11 cellular contexts compared by ENCODE assay signal in the genomic region with DNA sequence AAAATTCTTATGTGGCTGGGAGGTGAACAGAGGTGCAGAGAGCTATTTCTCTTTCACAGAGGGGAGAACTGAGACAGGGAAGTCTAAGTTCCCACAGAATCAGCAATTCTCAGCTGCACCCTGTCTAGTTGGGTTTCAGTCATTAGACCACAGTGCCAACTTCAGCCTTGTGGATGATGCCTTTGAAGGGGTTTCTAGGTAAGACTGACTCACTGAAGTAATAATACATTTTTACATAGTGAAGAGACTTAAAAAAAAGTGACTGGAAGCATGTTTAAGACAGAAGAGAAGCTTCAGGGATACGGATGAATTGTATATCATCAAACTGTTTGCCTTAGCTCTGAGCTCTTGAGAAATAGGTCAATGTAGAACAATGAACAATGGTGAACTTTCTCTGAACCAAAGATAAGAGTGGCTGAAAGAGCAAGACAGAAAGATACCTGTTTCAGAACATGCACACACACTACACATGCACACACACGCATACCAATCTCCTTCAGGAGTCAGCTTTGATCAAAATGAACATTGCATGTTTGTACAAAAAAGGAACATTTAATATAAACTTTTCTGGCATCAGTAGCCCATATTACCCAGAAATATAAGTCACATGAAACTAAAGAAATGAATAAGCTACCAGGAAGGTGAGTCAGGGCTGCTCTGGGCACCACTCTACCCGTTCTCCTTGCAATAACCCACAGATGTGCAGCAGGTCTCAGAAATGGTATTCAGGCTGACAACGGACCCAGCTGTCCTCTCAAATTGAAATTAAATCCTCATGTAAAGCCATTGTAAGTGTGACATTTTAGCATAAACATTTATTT. TPM values are rescaled to one million over a fixed set of nuclear protein-coding genes. Genes with fewer than 3 reads are reported as not detected.
DNase-seq lines count a peak whose midpoint lies in the region; ATAC-seq, FAIRE-seq and TF ChIP-seq lines count a peak whose summit lies in the region.
"Had no signal": no experiment of that assay in that cellular context is flagged by ENCODE, and none has a peak within 500 bp of the region (broad histone marks: within the 10 kb centered on the region; RNA-seq: fewer than 3 reads in every experiment).

No MANE protein-coding gene starts in this region.

- no peaks in the 10 kb centered on the region for H3K9me2 ChIP-seq in SK-N-SH

- ATAC-seq in HG03342 (IDR thresholded peaks at IDR 0.05; ENCODE audit: unreplicated experiment) (peak; percentile 55), Right ventricle myocardium superior (ENCODE audit: poor library complexity) (no peak)
- peak; percentile 48 for ATAC-seq in naive thymus-derived CD4-positive, alpha-beta T cell

- POLR2A ChIA-PET in naive thymus-derived CD4-positive, alpha-beta T cell (lab: Charles Lee), result interaction anchor here (0.5 to 1.7 kb wide), 3 partner anchors 20 to 738 kb away, joined by 3 to 7 read pairs (median 3); no protein-coding TSS in a partner anchor
- POLR2A ChIA-PET in SK-N-SH (lab: Yijun Ruan, JAX), result no interaction called here

- H3K27me3 Mint-ChIP-seq in activated naive CD8-positive, alpha-beta T cell, result no peaks in the 10 kb centered on the region
- no peaks in the 10 kb centered on the region for H3K27me3 Mint-ChIP-seq in naive thymus-derived CD4-positive, alpha-beta T cell

- H3K27ac ChIP-seq in naive thymus-derived CD4-positive, alpha-beta T cell (ENCODE audit: low read depth, low read length), result no peak overlapping the region
- H3K27ac ChIP-seq in SK-N-SH (ENCODE audit: low read depth in 2 of 2, low read length in 1 of 2) (no peak overlapping the region), small intestine (ENCODE audit: low read depth in 1 of 2, low read length in 1 of 2) (peak overlapping the region in 1 of 2 donors; percentile 11)
- H3K27ac ChIP-seq: cardiac muscle cell had no signal

- TF ChIP-seq POLR2A in GM12891 (IDR thresholded peaks at IDR 0.05; ENCODE audit: low read depth, low read length), result no peak

- FAIRE-seq in GM12891 (lab: Jason Lieb, UNC) (peak; percentile 71), small intestine (lab: Jason Lieb, UNC) (no peak)

- H3K9me3 ChIP-seq in naive thymus-derived CD4-positive, alpha-beta T cell (ENCODE audit: control insufficient read depth in 2 of 3, low read length in 3 of 3), result no peaks in the 10 kb centered on the region
- H3K9me3 ChIP-seq in SK-N-SH, result no peaks in the 10 kb centered on the region
- H3K9me3 ChIP-seq in small intestine (ENCODE audit: control insufficient read depth, low read depth), result no peaks in the 10 kb centered on the region

- peaks cover 4% of the 10 kb centered on the region for H3K36me3 Mint-ChIP-seq in activated naive CD8-positive, alpha-beta T cell
- peaks cover 0 to 4% (median 0%) of the 10 kb centered on the region in 5 donors for H3K36me3 Mint-ChIP-seq in naive thymus-derived CD4-positive, alpha-beta T cell

- no peaks in the 10 kb centered on the region for H3K79me2 ChIP-seq in SK-N-SH (ENCODE audit: insufficient read depth)

- no peak for TF ChIP-seq RAD21 in SK-N-SH (IDR thresholded peaks at IDR 0.05; ENCODE audit: low read length)

- H2AFZ ChIP-seq in SK-N-SH (ENCODE audit: low read depth), result no peak overlapping the region

- peak overlapping the region; percentile 98 for H3K27ac Mint-ChIP-seq in activated naive CD8-positive, alpha-beta T cell
- H3K27ac Mint-ChIP-seq in naive thymus-derived CD4-positive, alpha-beta T cell, result peak overlapping the region in 3 of 9 donors; percentile 37 to 82 (median 65)

- no peak for DNase-seq in GM12891 (ENCODE audit: insufficient read length, low spot score)
- no peak for DNase-seq in naive thymus-derived CD4-positive, alpha-beta T cell
- DNase-seq in SK-N-SH, result no peak
- DNase-seq in small intestine, result no peak
- no peak for DNase-seq in Right ventricle myocardium superior
- no peak for DNase-seq in 8988T
- DNase-seq: GF-D8 had no signal

- WGBS in SK-N-SH (ENCODE audit: low lambda C conversion rate), result 24% methylated on average over 4 of the region's 4 CpGs
- WGBS in small intestine, 3 donors, result 46 to 61% (median 61%) methylated on average over 4 of the region's 4 CpGs

- no peak overlapping the region for H3K4me3 ChIP-seq in naive thymus-derived CD4-positive, alpha-beta T cell (ENCODE audit: low read length)
- H3K4me3 ChIP-seq in SK-N-SH (ENCODE audit: low read depth in 2 of 2, low read length in 1 of 2), result no peak overlapping the region; a peak in 1 of 4 replicates
- H3K4me3 ChIP-seq in small intestine (ENCODE audit: low read depth in 1 of 2, low read length in 2 of 2), result no peak overlapping the region
- H3K4me3 ChIP-seq: cardiac muscle cell had no signal

- H3F3A ChIP-seq in SK-N-SH (replicated peaks; ENCODE audit: insufficient read depth), result no peaks in the 10 kb centered on the region

- H3K36me3 ChIP-seq in naive thymus-derived CD4-positive, alpha-beta T cell (ENCODE audit: control insufficient read depth in 2 of 3, insufficient read depth in 3 of 3, low read length in 3 of 3), result no peaks in the 10 kb centered on the region
- H3K36me3 ChIP-seq in SK-N-SH (replicated peaks in 1 of 2; ENCODE audit: control insufficient read depth in 1 of 2, insufficient read depth in 2 of 2, low read length in 1 of 2), result no peaks in the 10 kb centered on the region
- H3K36me3 ChIP-seq in small intestine (ENCODE audit: control insufficient read depth in 2 of 2, insufficient read depth in 2 of 2, low read length in 2 of 2), result no peaks in the 10 kb centered on the region
- H3K36me3 ChIP-seq: cardiac muscle cell had no signal

- peaks cover 0 to 10% of the 10 kb centered on the region in 2 donors for H3K4me1 ChIP-seq in naive thymus-derived CD4-positive, alpha-beta T cell (ENCODE audit: control insufficient read depth in 2 of 2, insufficient read depth in 2 of 2, low read length in 2 of 2)
- H3K4me1 ChIP-seq in SK-N-SH (ENCODE audit: control insufficient read depth in 1 of 2, insufficient read depth in 2 of 2, low read depth in 1 of 2, low read length in 1 of 2) (no peaks in the 10 kb centered on the region), small intestine (ENCODE audit: control insufficient read depth in 2 of 2, insufficient read depth in 1 of 2, low read depth in 1 of 2, low read length in 1 of 2) (no peaks in the 10 kb centered on the region)

- H3K4me3 Mint-ChIP-seq in activated naive CD8-positive, alpha-beta T cell, result peak overlapping the region; percentile 79
- H3K4me3 Mint-ChIP-seq in naive thymus-derived CD4-positive, alpha-beta T cell, result peak overlapping the region in 2 of 10 donors; percentile 39 to 55

- no peaks in the 10 kb centered on the region for H3K27me3 ChIP-seq in naive thymus-derived CD4-positive, alpha-beta T cell (ENCODE audit: control insufficient read depth in 2 of 2, insufficient read depth in 2 of 2, low read length in 2 of 2)
- H3K27me3 ChIP-seq in SK-N-SH (ENCODE audit: insufficient read depth), result no peaks in the 10 kb centered on the region; the same call in 1 of the 2 replicates
- no peaks in the 10 kb centered on the region for H3K27me3 ChIP-seq in small intestine (ENCODE audit: control insufficient read depth in 2 of 2, insufficient read depth in 2 of 2, low read length in 2 of 2)
- H3K27me3 ChIP-seq: cardiac muscle cell had no signal

- H3K9ac ChIP-seq in SK-N-SH, result no peak overlapping the region

- no peak for TF ChIP-seq CTCF in SK-N-SH (IDR thresholded peaks at IDR 0.05)

- CTCF ChIA-PET in naive thymus-derived CD4-positive, alpha-beta T cell (lab: Charles Lee), result interaction anchor here (0.5 to 3.5 kb wide), 6 partner anchors 13 to 1617 kb away, joined by 3 to 15 read pairs (median 4); a partner anchor contains a TSS
- CTCF ChIA-PET in SK-N-SH (lab: Yijun Ruan, JAX), result interaction anchor here (6.2 kb wide), 1 partner anchor 14 kb away, joined by 49 read pairs; a partner anchor contains a TSS

- no peaks in the 10 kb centered on the region for H4K20me1 ChIP-seq in SK-N-SH (ENCODE audit: insufficient read depth)

- intact Hi-C loops in naive thymus-derived CD4-positive, alpha-beta T cell (cut with micrococcal nuclease), result no loop called here
- intact Hi-C loops in Right ventricle myocardium superior (cut with DNase I), result no loop called here

- peaks cover 16% of the 10 kb centered on the region for H3K4me1 Mint-ChIP-seq in activated naive CD8-positive, alpha-beta T cell (ENCODE audit: low read depth)
- H3K4me1 Mint-ChIP-seq in naive thymus-derived CD4-positive, alpha-beta T cell, result peaks cover 12 to 25% (median 15%) of the 10 kb centered on the region in 7 donors

- H3K9me3 Mint-ChIP-seq in activated naive CD8-positive, alpha-beta T cell (ENCODE audit: low read depth), result no peaks in the 10 kb centered on the region
- peaks cover 0 to 7% (median 0%) of the 10 kb centered on the region in 11 donors for H3K9me3 Mint-ChIP-seq in naive thymus-derived CD4-positive, alpha-beta T cell

- H3K4me2 ChIP-seq in SK-N-SH, result no peak overlapping the region

- no peak for TF ChIP-seq EP300 in SK-N-SH (IDR thresholded peaks at IDR 0.05; ENCODE audit: borderline replicate concordance in 1 of 2, low read depth in 1 of 2, low read length in 1 of 2)

TF ChIP-seq in GM12891, 5 proteins besides CTCF, POLR2A, EP300 and RAD21:
- TF ChIP-seq PAX5 (IDR thresholded peaks at IDR 0.05; ENCODE audit: insufficient read depth, low read length, severe bottlenecking) (no peak), TAF1 (IDR thresholded peaks at IDR 0.05; ENCODE audit: low read depth, low read length) (no peak), POU2F2 (IDR thresholded peaks at IDR 0.05; ENCODE audit: low read depth, low read length) (no peak), POLR2AphosphoS5 (IDR thresholded peaks at IDR 0.05; ENCODE audit: low read depth, low read length) (no peak)
TF ChIP-seq in GM12891: peak in this region for 0.

TF ChIP-seq in SK-N-SH, 30 proteins besides CTCF, POLR2A, EP300 and RAD21 (continues in another document):
- no peak for TF ChIP-seq RFX5 (IDR thresholded peaks at IDR 0.05; ENCODE audit: low read length)
- no peak for TF ChIP-seq FOXM1 (IDR thresholded peaks at IDR 0.05; ENCODE audit: low read depth)
- TF ChIP-seq TCF12 (IDR thresholded peaks at IDR 0.05), result no peak
- TF ChIP-seq FOXJ3 (CRISPR knock-in tag; IDR thresholded peaks at IDR 0.05), result no peak
- TF ChIP-seq, protein P1, sequence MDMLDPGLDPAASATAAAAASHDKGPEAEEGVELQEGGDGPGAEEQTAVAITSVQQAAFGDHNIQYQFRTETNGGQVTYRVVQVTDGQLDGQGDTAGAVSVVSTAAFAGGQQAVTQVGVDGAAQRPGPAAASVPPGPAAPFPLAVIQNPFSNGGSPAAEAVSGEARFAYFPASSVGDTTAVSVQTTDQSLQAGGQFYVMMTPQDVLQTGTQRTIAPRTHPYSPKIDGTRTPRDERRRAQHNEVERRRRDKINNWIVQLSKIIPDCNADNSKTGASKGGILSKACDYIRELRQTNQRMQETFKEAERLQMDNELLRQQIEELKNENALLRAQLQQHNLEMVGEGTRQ (IDR thresholded peaks at IDR 0.05; ENCODE audit: borderline replicate concordance, low read depth, low read length), result no peak

RNA-seq across cellular contexts. Expression of a gene that starts 12.6 kb away (rescaled TPM):
- 1.4 TPM for polyA plus RNA-seq in GM12891 (2012; ENCODE audit: low read depth, missing spikeins)
- 100 to 1,000 TPM; 310 to 701 (median 497) TPM for total RNA-seq in naive thymus-derived CD4-positive, alpha-beta T cell
- 100 to 1,000 TPM; 342 to 488 TPM for polyA plus RNA-seq in naive thymus-derived CD4-positive, alpha-beta T cell
- polyA plus RNA-seq in SK-N-SH (2012; rRNA removed), result not detected in 2 replicates
- polyA plus RNA-seq in SK-N-SH (2012; cell fraction: cytosol; rRNA removed), result not detected in 2 replicates
- polyA plus RNA-seq in SK-N-SH (2012; cell fraction: nucleus; rRNA removed), result not detected in 2 replicates
- 10 to 100 TPM in 1 of 3 donors, 1 to 10 TPM in 2; 3.5 to 12.4 (median 3.6) TPM for polyA plus RNA-seq in small intestine
- 4.2 TPM for total RNA-seq in Right ventricle myocardium superior
- total RNA-seq: cardiac muscle cell, kidney epithelial cell had no signal
- polyA plus RNA-seq: cardiac muscle cell had no signal

Comparison
In these comparisons a context has a peak if more than half of its experiments do, and no peak if none do; other contexts are left out.
1. RNA of a gene that starts 12.6 kb away (polyA plus RNA-seq): 342 to 488 TPM in naive thymus-derived CD4-positive, alpha-beta T cell; 3.5 to 12.4 TPM in small intestine and not detected in SK-N-SH; every median in the first group is over 10 times any median in the second.